Comparison of ENCODE assay signal across 8 cellular contexts in the genomic region with DNA sequence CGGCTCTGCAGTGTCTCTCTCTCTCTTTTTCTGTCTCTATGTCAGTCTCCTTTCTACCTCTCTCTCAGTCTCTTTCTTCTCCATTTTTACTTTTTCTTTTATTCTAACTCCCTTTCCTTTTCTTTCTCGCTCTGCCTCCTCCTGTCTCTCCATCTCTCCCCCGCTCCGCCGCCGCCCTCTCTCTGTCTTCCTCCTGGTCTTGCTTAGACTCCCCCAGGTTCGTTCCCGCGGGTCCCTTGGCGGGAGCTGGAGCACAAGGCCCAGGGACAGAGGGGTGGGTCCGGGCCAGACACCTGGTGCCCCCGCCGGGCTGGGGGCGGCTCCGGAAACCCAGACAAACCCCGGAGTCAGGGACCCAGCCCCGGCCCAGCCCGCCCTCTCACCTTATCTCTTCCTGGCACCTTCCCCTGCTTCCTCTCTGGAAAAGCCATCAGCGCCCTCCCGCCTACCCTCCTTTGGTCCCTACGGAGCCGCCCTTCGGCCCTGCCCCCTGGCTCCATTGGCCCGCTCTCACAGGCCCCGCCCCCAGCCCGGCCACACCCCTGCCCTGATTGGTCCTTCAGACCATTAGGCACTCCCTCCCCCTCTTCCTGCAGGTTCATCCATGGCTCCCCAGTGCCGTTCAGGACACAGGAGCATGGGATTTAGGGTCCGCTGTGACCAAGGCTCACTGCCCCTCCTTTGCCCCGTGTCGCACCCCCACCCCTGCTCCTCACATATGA. TPM values are rescaled to one million over a fixed set of nuclear protein-coding genes. Genes with fewer than 3 reads are reported as not detected.
DNase-seq lines count a peak whose midpoint lies in the region; ATAC-seq and TF ChIP-seq lines count a peak whose summit lies in the region.

No MANE protein-coding gene starts in this region.

- peak overlapping the region; percentile 74; the same call in 1 of the 2 replicates for H3K27ac Mint-ChIP-seq in WTC11

- H3K4me3 ChIP-seq in mesodermal cell (ENCODE audit: extremely low read depth, insufficient read depth, low read length, poor library complexity, severe bottlenecking): peak overlapping the region; percentile 21
- H3K4me3 ChIP-seq in subcutaneous abdominal adipose tissue (ENCODE audit: low read depth in 1 of 5, low read length in 5 of 5): peak overlapping the region in 3 of 5 donors; percentile 8 to 32 (median 15)

- POLR2A ChIA-PET in WTC11 (lab: Charles Lee): no interaction called here

- CTCF ChIA-PET in WTC11 (lab: Charles Lee): interaction anchor here (0.6 to 3.4 kb wide), 5 partner anchors 12 to 36 kb away, joined by 3 to 29 read pairs (median 5); partner anchors contain the start of gene EHD2

- peaks cover 7% of the 10 kb centered on the region for H3K9me3 Mint-ChIP-seq in WTC11

- H3K4me1 ChIP-seq in mesodermal cell (ENCODE audit: control insufficient read depth, insufficient read depth, low read length, poor library complexity, severe bottlenecking): peaks cover 7% of the 10 kb centered on the region
- peaks cover 8 to 49% (median 45%) of the 10 kb centered on the region in 5 donors for H3K4me1 ChIP-seq in subcutaneous abdominal adipose tissue (ENCODE audit: control insufficient read depth in 5 of 5, insufficient read depth in 5 of 5, low read length in 5 of 5)

- H3K36me3 ChIP-seq in mesodermal cell (ENCODE audit: control insufficient read depth, insufficient read depth, low read length) (peaks cover 76% of the 10 kb centered on the region), subcutaneous abdominal adipose tissue (ENCODE audit: control insufficient read depth in 5 of 5, insufficient read depth in 5 of 5, low read length in 5 of 5) (peaks cover 0 to 63% (median 37%) of the 10 kb centered on the region in 5 donors)

- peaks cover 13% of the 10 kb centered on the region for H3K4me1 Mint-ChIP-seq in WTC11

- peak overlapping the region; percentile 91 for H3K4me3 Mint-ChIP-seq in WTC11

- 12 to 14% methylated on average over 24 to 29 of the region's 30 CpGs for WGBS in mesodermal cell (ENCODE audit: insufficient coverage in 2 of 2), 2 experiments

- H3K27ac ChIP-seq in mesodermal cell (ENCODE audit: low read depth, low read length, severe bottlenecking) (peak overlapping the region; percentile 91), subcutaneous abdominal adipose tissue (ENCODE audit: low read depth, low read length) (peak overlapping the region; percentile 95)

- TF ChIP-seq CTCF in WTC11 (IDR thresholded peaks at IDR 0.05): no peak

- no peaks in the 10 kb centered on the region for H3K27me3 ChIP-seq in subcutaneous abdominal adipose tissue (ENCODE audit: control insufficient read depth in 5 of 5, insufficient read depth in 4 of 5, low read length in 5 of 5)

- DNase-seq in NCI-H1436 (lab: John Stamatoyannopoulos, UW) (peak; percentile 9), NCI-H1436 treated with DMSO at 0.1 percent for 48 hours (lab: John Stamatoyannopoulos, UW) (no peak), WTC11 (ENCODE audit: low spot score) (peak; percentile 95), ecto neural progenitor cell (ENCODE audit: low spot score) (peak; percentile 83), NOMO-1 treated with DMSO at 0.1 percent for 48 hours (lab: John Stamatoyannopoulos, UW; ENCODE audit: unreplicated experiment) (no peak)

- no peaks in the 10 kb centered on the region for H3K9me3 ChIP-seq in mesodermal cell (ENCODE audit: control insufficient read depth, low read length)
- H3K9me3 ChIP-seq in subcutaneous abdominal adipose tissue (ENCODE audit: control insufficient read depth in 5 of 5, low read length in 5 of 5): no peaks in the 10 kb centered on the region

- ATAC-seq in WTC11: peak; percentile 94
- ATAC-seq in HG03469 (IDR thresholded peaks at IDR 0.05; ENCODE audit: unreplicated experiment): no peak

- H3K36me3 Mint-ChIP-seq in WTC11: no peaks in the 10 kb centered on the region

- no peaks in the 10 kb centered on the region; the same call in 1 of the 2 replicates for H3K27me3 Mint-ChIP-seq in WTC11 (ENCODE audit: low read depth)

- H3K9ac ChIP-seq in subcutaneous abdominal adipose tissue (ENCODE audit: low read length in 5 of 5): peak overlapping the region in 3 of 5 donors; percentile 35 to 60 (median 56)

TF ChIP-seq in WTC11, 78 proteins besides CTCF, POLR2A, EP300 and RAD21:
- peak; percentile 87 for TF ChIP-seq ZNF121 (CRISPR knock-in tag; IDR thresholded peaks at IDR 0.05)
- TF ChIP-seq SMAD3 (CRISPR knock-in tag; IDR thresholded peaks at IDR 0.05; ENCODE audit: borderline replicate concordance): no peak
- TF ChIP-seq NFYB (CRISPR knock-in tag; conservative IDR thresholded peaks at IDR 0.05; ENCODE audit: low read depth): peak; percentile 82
- TF ChIP-seq, protein P1, sequence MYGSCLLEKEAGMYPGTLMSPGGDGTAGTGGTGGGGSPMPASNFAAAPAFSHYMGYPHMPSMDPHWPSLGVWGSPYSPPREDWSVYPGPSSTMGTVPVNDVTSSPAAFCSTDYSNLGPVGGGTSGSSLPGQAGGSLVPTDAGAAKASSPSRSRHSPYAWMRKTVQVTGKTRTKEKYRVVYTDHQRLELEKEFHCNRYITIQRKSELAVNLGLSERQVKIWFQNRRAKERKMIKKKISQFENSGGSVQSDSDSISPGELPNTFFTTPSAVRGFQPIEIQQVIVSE (CRISPR knock-in tag; IDR thresholded peaks at IDR 0.05; ENCODE audit: borderline replicate concordance): no peak
- TF ChIP-seq GTF2I (CRISPR knock-in tag; conservative IDR thresholded peaks at IDR 0.05): peak; percentile 95
- 0 out of 2 replicates have a peak, but pooled peaks have one; percentile 47 for TF ChIP-seq ZNF232 (CRISPR knock-in tag; IDR thresholded peaks at IDR 0.05)
- TF ChIP-seq SP1 (CRISPR knock-in tag; conservative IDR thresholded peaks at IDR 0.05): peak; percentile 89
- TF ChIP-seq STAT6 (CRISPR knock-in tag; conservative IDR thresholded peaks at IDR 0.05; ENCODE audit: low read depth): no peak
TF ChIP-seq in WTC11: peak in this region for 5.

RNA-seq across cellular contexts. Expression of gene NOP53, which starts 15.4 kb away (rescaled TPM):
- 289 to 315 TPM (median 310 TPM) in 3 replicates for total RNA-seq in WTC11 (2021)
- polyA plus RNA-seq in mesodermal cell (2013, experiment 1 of 2): 220 TPM
- 208 TPM for polyA plus RNA-seq in mesodermal cell (2013, experiment 2 of 2)

RNA-seq across cellular contexts. Expression of gene EHD2, which starts 16.7 kb away (rescaled TPM):
- 11.8 to 15.5 TPM (median 15.4 TPM) in 3 replicates for total RNA-seq in WTC11 (2021)
- 67.6 TPM for polyA plus RNA-seq in mesodermal cell (2013, experiment 1 of 2)
- 58.2 TPM for polyA plus RNA-seq in mesodermal cell (2013, experiment 2 of 2)

RNA-seq across cellular contexts. Expression of gene SELENOW, which starts 48.5 kb away (rescaled TPM):
- total RNA-seq in WTC11 (2021): 391 to 430 TPM (median 422 TPM) in 3 replicates
- 121 TPM for polyA plus RNA-seq in mesodermal cell (2013, experiment 1 of 2)
- 108 TPM for polyA plus RNA-seq in mesodermal cell (2013, experiment 2 of 2)

Comparison
In these comparisons a context has a peak if more than half of its experiments do, and no peak if none do; other contexts are left out.
1. DNase-seq: peak in NCI-H1436 (single experiment), WTC11 (single experiment) and ecto neural progenitor cell (single experiment); none in NCI-H1436 treated with DMSO at 0.1 percent for 48 hours (single experiment) and NOMO-1 treated with DMSO at 0.1 percent for 48 hours (single experiment).